ENCODE assay signal across 8 cellular contexts in genomic region chr2:42493885-42494433, GRCh38. TPM values are rescaled to one million over a fixed set of nuclear protein-coding genes. Genes with fewer than 3 reads are reported as not detected.
DNase-seq lines count a peak whose midpoint lies in the region; ATAC-seq, FAIRE-seq and TF ChIP-seq lines count a peak whose summit lies in the region.

Gene KCNG3, minus strand, starts transcription at chr2:42493982. Its CDS starts 481 bp downstream, at chr2:42493501.

- H3K27me3 Mint-ChIP-seq in activated T-cell treated with anti-CD3 and anti-CD28 coated beads, Interleukin-2, amount 50 U/mL, for 4 hours (ENCODE audit: low read depth), result peaks cover 21% of the 10 kb centered on the region

- H2AFZ ChIP-seq in neuron (ENCODE audit: low read depth, low read length), result peak within 1 kb of the TSS; percentile 99

- no peak for TF ChIP-seq EP300 in A549 (IDR thresholded peaks at IDR 0.05)

- 5% methylated on average over 7 of the region's 70 CpGs for WGBS in A549 (ENCODE audit: missing lambda C conversion rate)

- H3K4me2 ChIP-seq in A549, result peak within 1 kb of the TSS; percentile 88

- POLR2A ChIA-PET in A549 (lab: Yijun Ruan, JAX), result interaction anchor here (1.5 kb wide), 1 partner anchor 276 kb away, joined by 4 read pairs; no protein-coding TSS in a partner anchor

- CTCF ChIA-PET in A549 (lab: Yijun Ruan, JAX), result interaction anchor here (0.7 to 3.8 kb wide), 10 partner anchors 9 to 169 kb away, joined by 3 to 31 read pairs (median 4); no protein-coding TSS in a partner anchor

- H3K4me3 ChIP-seq in A549 (peak within 1 kb of the TSS; percentile 68), fibroblast of mammary gland (ENCODE audit: control insufficient read depth, low read depth, low read length) (peak within 1 kb of the TSS; percentile 49), neuron (ENCODE audit: low read length) (peak within 1 kb of the TSS; percentile 52), tibial artery (peak within 1 kb of the TSS; percentile 51 to 60)

- intact Hi-C loops in tibial artery (cut with DNase I; ENCODE audit: low total_unique reads), result no loop called here

- peak within 1 kb of the TSS; percentile 71 to 88 for H3K27ac ChIP-seq in A549
- no peak within 1 kb of the TSS for H3K27ac ChIP-seq in tibial artery

- no peaks in the 10 kb centered on the region for H3K36me3 ChIP-seq in neuron (ENCODE audit: insufficient read depth, low read length)
- H3K36me3 ChIP-seq in tibial artery, result no peaks in the 10 kb centered on the region

- no peak for TF ChIP-seq RAD21 in A549 (conservative IDR thresholded peaks at IDR 0.05 in 1 of 2, IDR thresholded peaks at IDR 0.05 in 1 of 2)

- no peaks in the 10 kb centered on the region for H3K9me3 Mint-ChIP-seq in activated T-cell treated with anti-CD3 and anti-CD28 coated beads, Interleukin-2, amount 50 U/mL, for 4 hours

- peak; percentile 82 to 89 for ATAC-seq in A549
- ATAC-seq in GM18909 (IDR thresholded peaks at IDR 0.05; ENCODE audit: poor library complexity, unreplicated experiment), result peak; percentile 65
- ATAC-seq in HG03571 (IDR thresholded peaks at IDR 0.05; ENCODE audit: unreplicated experiment), result peak; percentile 51
- ATAC-seq in activated T-cell treated with anti-CD3 and anti-CD28 coated beads, Interleukin-2, amount 50 U/mL, for 4 hours, result peak; percentile 87 to 89

- peak; percentile 22; the same call in 1 of the 2 replicates for TF ChIP-seq POLR2A in A549 (IDR thresholded peaks at IDR 0.05; ENCODE audit: low read length)

- no peak for FAIRE-seq in A549 (lab: Jason Lieb, UNC)

- H3K4me1 ChIP-seq in A549, result peaks cover 8% of the 10 kb centered on the region; the same call in 1 of the 3 replicates
- peaks cover 8% of the 10 kb centered on the region for H3K4me1 ChIP-seq in neuron (ENCODE audit: insufficient read depth, low read length)
- peaks cover 0 to 27% (median 19%) of the 10 kb centered on the region in 4 donors for H3K4me1 ChIP-seq in tibial artery

- no peak for TF ChIP-seq CTCF in A549 (IDR thresholded peaks at IDR 0.05)
- TF ChIP-seq CTCF in fibroblast of mammary gland (conservative IDR thresholded peaks at IDR 0.05; ENCODE audit: control insufficient read depth, insufficient read depth, low read depth, low read length), result no peak
- no peak for TF ChIP-seq CTCF in tibial artery (IDR thresholded peaks at IDR 0.05)

- H3K9me3 ChIP-seq in A549, result no peaks in the 10 kb centered on the region
- H3K9me3 ChIP-seq in neuron (ENCODE audit: low read length), result peaks cover 6% of the 10 kb centered on the region
- no peaks in the 10 kb centered on the region for H3K9me3 ChIP-seq in tibial artery

- H3K4me1 Mint-ChIP-seq in activated T-cell treated with anti-CD3 and anti-CD28 coated beads, Interleukin-2, amount 50 U/mL, for 4 hours (ENCODE audit: low read depth), result peaks cover 7% of the 10 kb centered on the region

- H3K36me3 Mint-ChIP-seq in activated T-cell treated with anti-CD3 and anti-CD28 coated beads, Interleukin-2, amount 50 U/mL, for 4 hours (ENCODE audit: insufficient read depth), result no peaks in the 10 kb centered on the region

- peak; percentile 60 to 72 for DNase-seq in A549 (ENCODE audit: low read depth in 1 of 2, low spot score in 1 of 2)
- peak; percentile 15 for DNase-seq in NOMO-1 treated with DMSO at 0.1 percent for 48 hours (lab: John Stamatoyannopoulos, UW; ENCODE audit: unreplicated experiment)
- peak; percentile 68 for DNase-seq in activated T-cell treated with anti-CD3 and anti-CD28 coated beads, Interleukin-2, amount 50 U/mL, for 4 hours
- DNase-seq in fibroblast of mammary gland (ENCODE audit: low read depth), result peak; percentile 25
- peak in 1 of 2 donors; percentile 41 for DNase-seq in tibial artery

- H3K4me3 Mint-ChIP-seq in activated T-cell treated with anti-CD3 and anti-CD28 coated beads, Interleukin-2, amount 50 U/mL, for 4 hours, result peak within 1 kb of the TSS; percentile 90

- peaks cover 50% of the 10 kb centered on the region for H3K27me3 ChIP-seq in neuron (ENCODE audit: insufficient read depth, low read length)
- peaks cover 4 to 45% of the 10 kb centered on the region in 2 donors for H3K27me3 ChIP-seq in tibial artery

TF ChIP-seq in A549, 52 proteins besides CTCF, POLR2A, EP300 and RAD21:
- TF ChIP-seq FOSL2 (IDR thresholded peaks at IDR 0.05), result no peak
- peak; percentile 6; the same call in 1 of the 2 replicates for TF ChIP-seq FOSL2 (CRISPR knock-in tag; IDR thresholded peaks at IDR 0.05)
- 0 out of 2 replicates have a peak, but pooled peaks have one; percentile 24 for TF ChIP-seq GATA3 (IDR thresholded peaks at IDR 0.05; ENCODE audit: borderline replicate concordance)
- peak in 1 of 2 experiments; percentile 63; a peak in 3 of 5 replicates for TF ChIP-seq JUN (IDR thresholded peaks at IDR 0.05)
- no peak for TF ChIP-seq ZC3H11A (IDR thresholded peaks at IDR 0.05)
- no peak for TF ChIP-seq RNF2 (IDR thresholded peaks at IDR 0.05; ENCODE audit: borderline replicate concordance, low read depth)
- TF ChIP-seq HEYL (CRISPR knock-in tag; IDR thresholded peaks at IDR 0.05), result no peak
- no peak for TF ChIP-seq CEBPB (IDR thresholded peaks at IDR 0.05)
- no peak for TF ChIP-seq RARB (CRISPR knock-in tag; IDR thresholded peaks at IDR 0.05)
- no peak for TF ChIP-seq TP53 (CRISPR knock-in tag; IDR thresholded peaks at IDR 0.05)
- no peak for TF ChIP-seq HOXB13 (CRISPR knock-in tag; IDR thresholded peaks at IDR 0.05; ENCODE audit: low read depth)
- TF ChIP-seq HMGXB4 (CRISPR knock-in tag; IDR thresholded peaks at IDR 0.05; ENCODE audit: borderline replicate concordance), result no peak
- TF ChIP-seq SMC3 (IDR thresholded peaks at IDR 0.05), result peak; percentile 27; the same call in 1 of the 3 replicates
- no peak for TF ChIP-seq EHMT2 (IDR thresholded peaks at IDR 0.05; ENCODE audit: low read depth)
- TF ChIP-seq RCOR1 (IDR thresholded peaks at IDR 0.05; ENCODE audit: low read depth, low read length), result no peak
- 0 out of 3 replicates have a peak, but pooled peaks have one; percentile 32 for TF ChIP-seq BCL3 (IDR thresholded peaks at IDR 0.05)
- TF ChIP-seq TFCP2L1 (CRISPR knock-in tag; IDR thresholded peaks at IDR 0.05), result 0 out of 2 replicates have a peak, but pooled peaks have one; percentile 27
- no peak for TF ChIP-seq HOXB5 (CRISPR knock-in tag; IDR thresholded peaks at IDR 0.05)
- TF ChIP-seq PHF8 (IDR thresholded peaks at IDR 0.05; ENCODE audit: borderline replicate concordance, low read depth), result peak; percentile 48; the same call in 1 of the 2 replicates

RNA-seq across cellular contexts. Expression of gene KCNG3, which starts in this region (rescaled TPM):
- polyA plus RNA-seq in A549 (2011; rRNA removed) (0.54 and 0.67 TPM in 2 replicates), A549 (2017; fragmentation: RNase III; extraction: RNeasy Plus Mini Kit Qiagen cat#74134 plus additional on column Dnase treatment) (0.56 to 0.70 TPM (median 0.58 TPM) in 3 replicates)
- polyA plus RNA-seq in A549 (2012; cell fraction: cytosol; rRNA removed), result 0.37 and 0.60 TPM in 2 replicates
- 0.60 and 0.64 TPM in 2 replicates for polyA plus RNA-seq in A549 (2012; cell fraction: nucleus; rRNA removed)
- 0.78 and 0.95 TPM in 2 replicates for polyA minus RNA-seq in A549 (2011; rRNA and poly(A)+ RNA removed)
- under 1 TPM; 0.24 to 0.50 (median 0.38) TPM for total RNA-seq in activated T-cell treated with anti-CD3 and anti-CD28 coated beads, Interleukin-2, amount 50 U/mL, for 4 hours

Comparison
In these comparisons a context has a peak if more than half of its experiments do, and no peak if none do; other contexts are left out.
1. Peak in DNase-seq, ATAC-seq, H3K4me3 ChIP-seq, H3K27ac ChIP-seq and H3K4me2 ChIP-seq in A549; RNA of the gene not detected or under 1 TPM.
2. Peak in DNase-seq and ATAC-seq in activated T-cell treated with anti-CD3 and anti-CD28 coated beads, Interleukin-2, amount 50 U/mL, for 4 hours; RNA of the gene not detected or under 1 TPM.